In the genomic region with DNA sequence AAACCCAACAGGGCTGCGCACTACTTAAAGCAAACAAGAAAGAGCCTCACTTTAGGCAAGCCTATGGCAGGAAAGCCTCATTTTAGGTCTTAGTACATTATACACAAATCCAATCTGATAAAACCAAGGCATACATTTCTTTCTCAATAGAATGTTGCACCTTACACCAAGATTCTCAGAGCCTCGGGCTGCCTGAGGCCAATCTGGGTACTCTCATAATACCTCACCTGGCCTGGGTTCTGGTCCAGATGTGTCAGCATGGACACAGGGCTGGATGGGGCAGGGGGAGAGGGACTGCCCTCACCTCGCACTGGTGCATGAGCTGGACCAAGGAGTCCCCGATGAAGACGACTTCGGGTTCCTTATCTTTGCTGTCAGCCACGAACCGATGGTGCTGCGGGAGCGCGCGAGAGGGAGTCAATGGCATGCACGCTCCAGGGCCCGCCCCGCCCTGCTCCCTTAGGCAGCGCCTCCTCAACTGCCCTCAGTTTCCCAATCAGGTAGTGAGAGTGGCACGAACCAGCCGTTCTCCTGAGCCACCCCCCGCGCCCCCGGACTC, we compare ENCODE assay signal across 8 cellular contexts. TPM values are rescaled to one million over a fixed set of nuclear protein-coding genes. Genes with fewer than 3 reads are reported as not detected.
A peak's percentile ranks its signal among the peaks of the same experiment; 100 is the strongest.
DNase-seq lines count a peak whose midpoint lies in the region; ATAC-seq and TF ChIP-seq lines count a peak whose summit lies in the region.

A gene with protein sequence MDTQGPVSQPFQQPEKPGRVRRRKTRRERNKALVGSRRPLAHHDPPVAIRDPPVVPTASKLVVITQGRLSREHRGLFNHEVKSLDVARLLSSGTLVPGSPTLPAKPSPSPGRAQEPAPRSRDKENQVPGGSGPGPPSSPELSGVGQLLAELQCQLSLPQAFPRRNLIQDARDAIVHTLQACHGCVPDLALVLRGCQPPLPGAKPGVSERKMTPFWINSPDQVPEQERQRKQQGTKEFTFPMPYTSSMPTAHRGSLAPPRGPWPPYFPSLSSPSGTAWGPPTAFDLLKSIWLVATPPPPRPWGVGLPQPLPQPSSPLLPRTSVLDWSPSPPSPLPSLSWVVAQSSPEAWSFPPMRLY (plus strand): TSS at position 487 of the 559 bp plus-strand sequence. CDS start 7,453 bp downstream, outside the sequence.

- no peak for TF ChIP-seq CTCF in 22Rv1 (IDR thresholded peaks at IDR 0.05)
- no peak for TF ChIP-seq CTCF in dorsolateral prefrontal cortex (IDR thresholded peaks at IDR 0.05 in 54 of 56, conservative IDR thresholded peaks at IDR 0.05 in 2 of 56; ENCODE audit: low read depth in 1 of 56, partially characterized antibody in 56 of 56)

- H3K9ac ChIP-seq in NT2/D1 (ENCODE audit: insufficient read length, low read depth) (peak within 1 kb of the TSS; percentile 94), mucosa of stomach (ENCODE audit: low read length) (peak within 1 kb of the TSS; percentile 55)

- ATAC-seq in GM18502 (IDR thresholded peaks at IDR 0.05; ENCODE audit: poor library complexity, unreplicated experiment) = peak; percentile 15
- no peak for ATAC-seq in HG03159 (IDR thresholded peaks at IDR 0.05; ENCODE audit: unreplicated experiment)

- H3K36me3 ChIP-seq in NT2/D1 (ENCODE audit: insufficient read depth, insufficient read length, low read length) (peaks cover 18% of the 10 kb centered on the region), mucosa of stomach (ENCODE audit: control insufficient read depth, insufficient read depth, low read length) (no peaks in the 10 kb centered on the region)

- H3K4me1 ChIP-seq in NT2/D1 (ENCODE audit: insufficient read depth, insufficient read length) = peaks cover 8% of the 10 kb centered on the region
- H3K4me1 ChIP-seq in mucosa of stomach (ENCODE audit: control insufficient read depth, insufficient read depth, low read length) = peaks cover 18% of the 10 kb centered on the region

- H3K27ac ChIP-seq in 22Rv1 = peak within 1 kb of the TSS; percentile 95
- peak within 1 kb of the TSS in 53 of 59 donors; percentile 4 to 87 (median 65) for H3K27ac ChIP-seq in dorsolateral prefrontal cortex

- intact Hi-C loops in dorsolateral prefrontal cortex (cut with DNase I) = loop anchor here in 1 of 2 donors (2.0 kb wide), 1 partner anchor 17 kb away; no protein-coding TSS in a partner anchor

- H3K4me3 ChIP-seq in NT2/D1 (ENCODE audit: insufficient read length, low read depth) = peak within 1 kb of the TSS; percentile 89
- H3K4me3 ChIP-seq in dorsolateral prefrontal cortex = peak within 1 kb of the TSS; percentile 53 to 95 (median 76)
- peak within 1 kb of the TSS; percentile 74 for H3K4me3 ChIP-seq in mucosa of stomach (ENCODE audit: low read length)

- no peaks in the 10 kb centered on the region for H3K27me3 ChIP-seq in NT2/D1 (ENCODE audit: insufficient read depth, insufficient read length)
- H3K27me3 ChIP-seq in dorsolateral prefrontal cortex = no peaks in the 10 kb centered on the region
- H3K27me3 ChIP-seq in mucosa of stomach (ENCODE audit: control insufficient read depth, insufficient read depth, low read length) = no peaks in the 10 kb centered on the region

- DNase-seq in NT2/D1 (ENCODE audit: low read depth, low spot score) (no peak), dorsolateral prefrontal cortex (peak in 1 of 10 donors; percentile 49), GDM1 (lab: John Stamatoyannopoulos, UW) (no peak), GM03348 (ENCODE audit: low spot score) (no peak)

- no peaks in the 10 kb centered on the region for H3K9me3 ChIP-seq in NT2/D1 (ENCODE audit: insufficient read depth, low read length)
- H3K9me3 ChIP-seq in mucosa of stomach (ENCODE audit: control insufficient read depth, low read length) = no peaks in the 10 kb centered on the region

RNA-seq across cellular contexts. Expression of the gene that starts here (rescaled TPM):
- 1 to 10 TPM in 112 of 120 experiments, under 1 TPM in 8; 0.46 to 5.4 (median 2.1) TPM for total RNA-seq in dorsolateral prefrontal cortex
